ENCODE assay signal across 16 cellular contexts in genomic region chr7:85215098-85215497, GRCh38.
DNase-seq lines count a peak whose midpoint lies in the region; ATAC-seq and TF ChIP-seq lines count a peak whose summit lies in the region.
"Had no signal": no experiment of that assay in that cellular context is flagged by ENCODE, and none has a peak within 500 bp of the region (broad histone marks: within the 10 kb centered on the region; RNA-seq: fewer than 3 reads in every experiment).

No MANE protein-coding gene starts in this region.

- DNase-seq in NAMALWA (ENCODE audit: low spot score) (no peak), SHP77 (lab: John Stamatoyannopoulos, UW) (no peak), HEK293T (ENCODE audit: extremely low spot score) (no peak)
- DNase-seq in activated CD8-positive, alpha-beta memory T cell treated with anti-CD3 and anti-CD28 coated beads for 24 hours, result no peak
- DNase-seq: activated CD4-positive, alpha-beta T cell treated with anti-CD3 and anti-CD28 coated beads for 1 hour; activated naive CD8-positive, alpha-beta T cell treated with anti-CD3 and anti-CD28 coated beads, Interleukin-2, amount 10 ng/mL, durations not matched to agents 7 days and 5 days; left lung; NCI-H1048; PC-9; stimulated activated CD4-positive, alpha-beta T cell treated with anti-CD3 and anti-CD28 coated beads, Interleukin-2, amount 100 ng/mL, for 48 hours; T-helper 1 cell; uterus had no signal

- CTCF ChIA-PET in HEK293T (lab: Yijun Ruan, JAX), result no interaction called here

- peak; percentile 78 for ATAC-seq in GM18517 (IDR thresholded peaks at IDR 0.05; ENCODE audit: unreplicated experiment)
- ATAC-seq in GM21367 (IDR thresholded peaks at IDR 0.05; ENCODE audit: unreplicated experiment), result peak; percentile 78
- peak; percentile 90 for ATAC-seq in HG02870 (IDR thresholded peaks at IDR 0.05; ENCODE audit: unreplicated experiment)
- ATAC-seq in HG03439 (IDR thresholded peaks at IDR 0.05; ENCODE audit: unreplicated experiment), result peak; percentile 92
- ATAC-seq: left lung had no signal

- POLR2A ChIA-PET in HEK293T (lab: Yijun Ruan, JAX), result no interaction called here

TF ChIP-seq in HEK293T, 16 proteins besides CTCF, POLR2A, EP300 and RAD21:
- no peak for TF ChIP-seq TARDBP (IDR thresholded peaks at IDR 0.05)
- no peak for TF ChIP-seq LEF1 (IDR thresholded peaks at IDR 0.05; ENCODE audit: borderline replicate concordance)
- TF ChIP-seq FOXK2 (IDR thresholded peaks at IDR 0.05), result no peak
- TF ChIP-seq L3MBTL2 (conservative IDR thresholded peaks at IDR 0.05), result no peak
- no peak for TF ChIP-seq SUZ12 (IDR thresholded peaks at IDR 0.05)
- no peak for TF ChIP-seq PKNOX1 (IDR thresholded peaks at IDR 0.05)
- TF ChIP-seq NFRKB (IDR thresholded peaks at IDR 0.05), result no peak
- TF ChIP-seq ELF4 (IDR thresholded peaks at IDR 0.05), result no peak
- TF ChIP-seq ARNT (IDR thresholded peaks at IDR 0.05), result no peak
- TF ChIP-seq ZNF384 (IDR thresholded peaks at IDR 0.05), result no peak
- no peak for TF ChIP-seq SP1 (IDR thresholded peaks at IDR 0.05)
- no peak for TF ChIP-seq FOXA1 (IDR thresholded peaks at IDR 0.05)
- TF ChIP-seq FOXM1 (IDR thresholded peaks at IDR 0.05; ENCODE audit: borderline replicate concordance), result no peak
- TF ChIP-seq CTBP1 (IDR thresholded peaks at IDR 0.05; ENCODE audit: borderline replicate concordance), result no peak
- TF ChIP-seq BHLHE40 (IDR thresholded peaks at IDR 0.05; ENCODE audit: borderline replicate concordance), result no peak
- TF ChIP-seq HDGF (IDR thresholded peaks at IDR 0.05; ENCODE audit: borderline replicate concordance), result no peak
